ENCODE assay signal across 3 cellular contexts in the genomic region with DNA sequence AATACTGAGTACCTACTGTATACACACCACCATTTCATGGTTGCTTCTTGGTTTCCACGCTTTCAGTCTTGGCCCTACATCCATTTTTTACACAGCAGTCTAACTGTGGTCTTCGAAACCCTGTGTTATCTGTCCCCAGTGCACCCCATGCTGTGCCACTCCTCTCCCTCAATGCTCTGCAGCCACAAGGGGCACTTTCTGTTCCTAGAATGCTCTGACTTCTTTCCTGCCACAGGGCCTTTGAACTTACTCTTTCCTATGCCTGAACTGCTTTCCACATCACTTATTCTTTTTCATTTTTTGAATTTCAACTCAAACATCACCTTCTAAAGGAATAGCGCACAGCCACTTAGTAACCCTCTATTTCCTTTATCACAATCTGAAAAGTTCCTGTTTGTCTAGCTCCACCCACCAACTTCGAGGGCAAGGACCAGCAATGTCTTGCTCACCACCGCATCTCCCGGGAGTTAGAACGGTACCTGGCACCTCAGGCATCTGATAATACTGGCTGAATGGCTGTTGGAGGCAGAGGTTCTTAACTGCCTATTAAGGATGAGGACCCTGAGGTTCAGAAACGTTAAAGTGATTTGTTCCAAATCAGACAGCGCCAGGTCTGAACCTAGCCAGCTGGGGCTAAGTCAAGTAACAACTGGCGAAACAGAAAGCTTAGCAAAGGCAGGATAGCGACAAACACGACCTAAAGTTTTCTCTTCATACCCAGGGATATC.
TF ChIP-seq lines count a peak whose summit lies in the region.

No MANE protein-coding gene starts in this region.

TF ChIP-seq in WTC11, 78 proteins besides CTCF, POLR2A, EP300 and RAD21:
- TF ChIP-seq GTF2I (CRISPR knock-in tag; conservative IDR thresholded peaks at IDR 0.05) (peak; percentile 98), ATF1 (CRISPR knock-in tag; IDR thresholded peaks at IDR 0.05) (no peak), EMX1 (CRISPR knock-in tag; IDR thresholded peaks at IDR 0.05) (peak; percentile 45; the same call in 1 of the 2 replicates), NFYB (CRISPR knock-in tag; conservative IDR thresholded peaks at IDR 0.05; ENCODE audit: low read depth) (no peak), FOXK1 (CRISPR knock-in tag; IDR thresholded peaks at IDR 0.05) (no peak), ZNF232 (CRISPR knock-in tag; IDR thresholded peaks at IDR 0.05) (no peak), CDX4 (CRISPR knock-in tag; IDR thresholded peaks at IDR 0.05; ENCODE audit: borderline replicate concordance) (no peak), ATF6 (CRISPR knock-in tag; IDR thresholded peaks at IDR 0.05) (no peak)

TF ChIP-seq in H1, 55 proteins besides CTCF, POLR2A, EP300 and RAD21:
- TF ChIP-seq SP1 (IDR thresholded peaks at IDR 0.05; ENCODE audit: low read depth, low read length) (no peak), KDM1A (IDR thresholded peaks at IDR 0.05; ENCODE audit: borderline replicate concordance, low read length) (peak; percentile 100), HDAC2 (IDR thresholded peaks at IDR 0.05; ENCODE audit: borderline replicate concordance in 1 of 2, low read depth in 2 of 2, low read length in 2 of 2) (peak in 1 of 2 experiments; percentile 94; a peak in 2 of 4 replicates)
- TF ChIP-seq, protein P1, sequence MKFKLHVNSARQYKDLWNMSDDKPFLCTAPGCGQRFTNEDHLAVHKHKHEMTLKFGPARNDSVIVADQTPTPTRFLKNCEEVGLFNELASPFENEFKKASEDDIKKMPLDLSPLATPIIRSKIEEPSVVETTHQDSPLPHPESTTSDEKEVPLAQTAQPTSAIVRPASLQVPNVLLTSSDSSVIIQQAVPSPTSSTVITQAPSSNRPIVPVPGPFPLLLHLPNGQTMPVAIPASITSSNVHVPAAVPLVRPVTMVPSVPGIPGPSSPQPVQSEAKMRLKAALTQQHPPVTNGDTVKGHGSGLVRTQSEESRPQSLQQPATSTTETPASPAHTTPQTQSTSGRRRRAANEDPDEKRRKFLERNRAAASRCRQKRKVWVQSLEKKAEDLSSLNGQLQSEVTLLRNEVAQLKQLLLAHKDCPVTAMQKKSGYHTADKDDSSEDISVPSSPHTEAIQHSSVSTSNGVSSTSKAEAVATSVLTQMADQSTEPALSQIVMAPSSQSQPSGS (IDR thresholded peaks at IDR 0.05; ENCODE audit: low read length): 0 out of 2 replicates have a peak, but pooled peaks have one; percentile 28

TF ChIP-seq in neural cell, 6 proteins besides CTCF, POLR2A, EP300 and RAD21:
- TF ChIP-seq, protein P2, sequence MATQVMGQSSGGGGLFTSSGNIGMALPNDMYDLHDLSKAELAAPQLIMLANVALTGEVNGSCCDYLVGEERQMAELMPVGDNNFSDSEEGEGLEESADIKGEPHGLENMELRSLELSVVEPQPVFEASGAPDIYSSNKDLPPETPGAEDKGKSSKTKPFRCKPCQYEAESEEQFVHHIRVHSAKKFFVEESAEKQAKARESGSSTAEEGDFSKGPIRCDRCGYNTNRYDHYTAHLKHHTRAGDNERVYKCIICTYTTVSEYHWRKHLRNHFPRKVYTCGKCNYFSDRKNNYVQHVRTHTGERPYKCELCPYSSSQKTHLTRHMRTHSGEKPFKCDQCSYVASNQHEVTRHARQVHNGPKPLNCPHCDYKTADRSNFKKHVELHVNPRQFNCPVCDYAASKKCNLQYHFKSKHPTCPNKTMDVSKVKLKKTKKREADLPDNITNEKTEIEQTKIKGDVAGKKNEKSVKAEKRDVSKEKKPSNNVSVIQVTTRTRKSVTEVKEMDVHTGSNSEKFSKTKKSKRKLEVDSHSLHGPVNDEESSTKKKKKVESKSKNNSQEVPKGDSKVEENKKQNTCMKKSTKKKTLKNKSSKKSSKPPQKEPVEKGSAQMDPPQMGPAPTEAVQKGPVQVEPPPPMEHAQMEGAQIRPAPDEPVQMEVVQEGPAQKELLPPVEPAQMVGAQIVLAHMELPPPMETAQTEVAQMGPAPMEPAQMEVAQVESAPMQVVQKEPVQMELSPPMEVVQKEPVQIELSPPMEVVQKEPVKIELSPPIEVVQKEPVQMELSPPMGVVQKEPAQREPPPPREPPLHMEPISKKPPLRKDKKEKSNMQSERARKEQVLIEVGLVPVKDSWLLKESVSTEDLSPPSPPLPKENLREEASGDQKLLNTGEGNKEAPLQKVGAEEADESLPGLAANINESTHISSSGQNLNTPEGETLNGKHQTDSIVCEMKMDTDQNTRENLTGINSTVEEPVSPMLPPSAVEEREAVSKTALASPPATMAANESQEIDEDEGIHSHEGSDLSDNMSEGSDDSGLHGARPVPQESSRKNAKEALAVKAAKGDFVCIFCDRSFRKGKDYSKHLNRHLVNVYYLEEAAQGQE (IDR thresholded peaks at IDR 0.05; ENCODE audit: borderline replicate concordance): no peak
- no peak for TF ChIP-seq MXI1 (conservative IDR thresholded peaks at IDR 0.05; ENCODE audit: poor library complexity, severe bottlenecking)
- TF ChIP-seq SMC3 (conservative IDR thresholded peaks at IDR 0.05; ENCODE audit: poor library complexity): no peak
- TF ChIP-seq POLR2AphosphoS5 (IDR thresholded peaks at IDR 0.05): no peak
- no peak for TF ChIP-seq EZH2 (IDR thresholded peaks at IDR 0.05; ENCODE audit: borderline replicate concordance, insufficient read depth, low read length, poor library complexity, severe bottlenecking)
- no peak for TF ChIP-seq TAF1 (IDR thresholded peaks at IDR 0.05; ENCODE audit: low read depth)
